Comparison of ENCODE assay signal across 21 cellular contexts in genomic region chr20:61580958-61581824, GRCh38.
"Had no signal": no experiment of that assay in that cellular context is flagged by ENCODE, and none has a peak within 500 bp of the region (broad histone marks: within the 10 kb centered on the region; RNA-seq: fewer than 3 reads in every experiment).

No MANE protein-coding gene starts in this region.

- H3K27ac ChIP-seq: HL-60, RWPE1 had no signal

- H3K9ac ChIP-seq: SK-N-SH had no signal

- DNase-seq: IMR-90, Karpas-422, KG1, MM.1S, NCI-H1092 treated with DMSO at 0.1 percent for 48 hours, NCI-H1436, NCI-H187, NCI-H2029, NCI-H2081 treated with DMSO at 0.1 percent for 48 hours, NCI-H2171, NCI-H226, NCI-H446, NCI-H510A, NCI-H524 treated with DMSO at 0.1 percent for 48 hours, NCI-H69, NCI-H774, SHP77, SK-N-SH, SW 1271 had no signal

- H3K4me2 ChIP-seq: SK-N-SH had no signal
